Comparison of ENCODE assay signal across 1 cellular context in the genomic region with DNA sequence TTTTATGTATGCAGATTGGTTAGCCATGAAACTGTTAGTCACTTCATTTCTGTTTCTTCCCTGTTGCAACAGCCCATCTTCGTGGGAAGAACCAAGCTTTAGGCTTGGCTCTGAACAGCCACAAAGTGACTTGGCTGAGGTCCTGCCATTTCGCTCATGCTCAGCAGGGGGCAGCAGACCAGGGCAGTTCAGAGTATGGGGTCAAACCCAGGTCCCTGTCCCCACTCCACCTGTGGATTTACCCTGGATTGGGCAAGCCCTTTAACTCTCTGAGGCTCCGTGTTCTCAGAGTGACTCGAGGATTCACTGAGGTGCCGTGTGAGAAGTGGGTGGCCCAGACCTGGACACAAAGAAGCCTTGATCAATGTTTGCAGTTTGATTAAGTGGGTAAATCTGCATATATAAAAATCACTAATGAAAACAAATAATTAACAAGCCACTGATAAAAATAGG.
A peak's percentile ranks its signal among the peaks of the same experiment; 100 is the strongest.
TF ChIP-seq lines count a peak whose summit lies in the region.

No MANE protein-coding gene starts in this region.

TF ChIP-seq in HepG2, 621 proteins besides CTCF, POLR2A, EP300 and RAD21 (continued from another document and continues in another):
- peak; percentile 40 for TF ChIP-seq ZFP91 (CRISPR knock-in tag; IDR thresholded peaks at IDR 0.05; ENCODE audit: borderline replicate concordance)
- TF ChIP-seq ATM (IDR thresholded peaks at IDR 0.05; ENCODE audit: borderline replicate concordance), result no peak
- no peak for TF ChIP-seq ZFP41 (CRISPR knock-in tag; IDR thresholded peaks at IDR 0.05; ENCODE audit: borderline replicate concordance)
- TF ChIP-seq PRPF4 (IDR thresholded peaks at IDR 0.05; ENCODE audit: low read depth, low read length, poor library complexity, severe bottlenecking), result no peak
- 0 out of 2 replicates have a peak, but pooled peaks have one; percentile 27 for TF ChIP-seq SMAD3 (CRISPR knock-in tag; IDR thresholded peaks at IDR 0.05)
- TF ChIP-seq HDAC6 (IDR thresholded peaks at IDR 0.05; ENCODE audit: low read depth, low read length), result no peak
- no peak for TF ChIP-seq ZBTB43 (CRISPR knock-in tag; conservative IDR thresholded peaks at IDR 0.05)
- TF ChIP-seq MAFF (IDR thresholded peaks at IDR 0.05; ENCODE audit: low read depth, low read length), result no peak
- TF ChIP-seq PTBP1 (IDR thresholded peaks at IDR 0.05; ENCODE audit: low read depth, low read length, poor library complexity, severe bottlenecking), result no peak
- no peak for TF ChIP-seq ZFP37 (CRISPR knock-in tag; IDR thresholded peaks at IDR 0.05; ENCODE audit: borderline replicate concordance)
- TF ChIP-seq, protein P1, sequence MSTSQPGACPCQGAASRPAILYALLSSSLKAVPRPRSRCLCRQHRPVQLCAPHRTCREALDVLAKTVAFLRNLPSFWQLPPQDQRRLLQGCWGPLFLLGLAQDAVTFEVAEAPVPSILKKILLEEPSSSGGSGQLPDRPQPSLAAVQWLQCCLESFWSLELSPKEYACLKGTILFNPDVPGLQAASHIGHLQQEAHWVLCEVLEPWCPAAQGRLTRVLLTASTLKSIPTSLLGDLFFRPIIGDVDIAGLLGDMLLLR (CRISPR knock-in tag; IDR thresholded peaks at IDR 0.05), result no peak
- TF ChIP-seq KMT2A (CRISPR knock-in tag; IDR thresholded peaks at IDR 0.05), result peak; percentile 66; the same call in 1 of the 2 replicates
- no peak for TF ChIP-seq U2AF2 (IDR thresholded peaks at IDR 0.05; ENCODE audit: low read depth, low read length)
- TF ChIP-seq AHR (CRISPR knock-in tag; IDR thresholded peaks at IDR 0.05), result no peak
- no peak for TF ChIP-seq HNRNPUL1 (IDR thresholded peaks at IDR 0.05; ENCODE audit: low read depth, low read length)
- TF ChIP-seq CAMTA2 (CRISPR knock-in tag; IDR thresholded peaks at IDR 0.05; ENCODE audit: borderline replicate concordance), result no peak
- no peak for TF ChIP-seq ADNP (CRISPR knock-in tag; IDR thresholded peaks at IDR 0.05)
- peak; percentile 89 for TF ChIP-seq XRCC5 (optimal IDR thresholded peaks at IDR 0.05; ENCODE audit: low read length)
- no peak for TF ChIP-seq ZSCAN12 (CRISPR knock-in tag; IDR thresholded peaks at IDR 0.05)
- no peak for TF ChIP-seq EED (CRISPR knock-in tag; IDR thresholded peaks at IDR 0.05)
- no peak for TF ChIP-seq FOXC1 (CRISPR knock-in tag; IDR thresholded peaks at IDR 0.05; ENCODE audit: borderline replicate concordance)
- 0 out of 2 replicates have a peak, but pooled peaks have one; percentile 13 for TF ChIP-seq HOXA3 (CRISPR knock-in tag; IDR thresholded peaks at IDR 0.05)
- TF ChIP-seq TAF15 (IDR thresholded peaks at IDR 0.05; ENCODE audit: low read depth, low read length, poor library complexity, severe bottlenecking), result no peak
- no peak for TF ChIP-seq RFXANK (CRISPR knock-in tag; IDR thresholded peaks at IDR 0.05)
- no peak for TF ChIP-seq RFX3 (CRISPR knock-in tag; IDR thresholded peaks at IDR 0.05)
- TF ChIP-seq CERS6 (CRISPR knock-in tag; IDR thresholded peaks at IDR 0.05), result no peak
- TF ChIP-seq, protein P2, sequence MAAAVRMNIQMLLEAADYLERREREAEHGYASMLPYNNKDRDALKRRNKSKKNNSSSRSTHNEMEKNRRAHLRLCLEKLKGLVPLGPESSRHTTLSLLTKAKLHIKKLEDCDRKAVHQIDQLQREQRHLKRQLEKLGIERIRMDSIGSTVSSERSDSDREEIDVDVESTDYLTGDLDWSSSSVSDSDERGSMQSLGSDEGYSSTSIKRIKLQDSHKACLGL (CRISPR knock-in tag; IDR thresholded peaks at IDR 0.05), result no peak
- no peak for TF ChIP-seq MLLT10 (CRISPR knock-in tag; IDR thresholded peaks at IDR 0.05)
- no peak for TF ChIP-seq IRF1 (CRISPR knock-in tag; IDR thresholded peaks at IDR 0.05; ENCODE audit: low read depth)
- TF ChIP-seq FOXJ3 (CRISPR knock-in tag; IDR thresholded peaks at IDR 0.05; ENCODE audit: borderline replicate concordance), result no peak
- TF ChIP-seq TBP (CRISPR knock-in tag; IDR thresholded peaks at IDR 0.05), result no peak
- no peak for TF ChIP-seq NFYB (CRISPR knock-in tag; IDR thresholded peaks at IDR 0.05)
- no peak; the same call in 1 of the 2 replicates for TF ChIP-seq NR2C2 (CRISPR knock-in tag; IDR thresholded peaks at IDR 0.05; ENCODE audit: borderline replicate concordance)
- TF ChIP-seq ZNF253 (CRISPR knock-in tag; IDR thresholded peaks at IDR 0.05; ENCODE audit: borderline replicate concordance), result no peak
- TF ChIP-seq DR1 (CRISPR knock-in tag; IDR thresholded peaks at IDR 0.05), result 0 out of 2 replicates have a peak, but pooled peaks have one; percentile 47
- TF ChIP-seq, protein P3, sequence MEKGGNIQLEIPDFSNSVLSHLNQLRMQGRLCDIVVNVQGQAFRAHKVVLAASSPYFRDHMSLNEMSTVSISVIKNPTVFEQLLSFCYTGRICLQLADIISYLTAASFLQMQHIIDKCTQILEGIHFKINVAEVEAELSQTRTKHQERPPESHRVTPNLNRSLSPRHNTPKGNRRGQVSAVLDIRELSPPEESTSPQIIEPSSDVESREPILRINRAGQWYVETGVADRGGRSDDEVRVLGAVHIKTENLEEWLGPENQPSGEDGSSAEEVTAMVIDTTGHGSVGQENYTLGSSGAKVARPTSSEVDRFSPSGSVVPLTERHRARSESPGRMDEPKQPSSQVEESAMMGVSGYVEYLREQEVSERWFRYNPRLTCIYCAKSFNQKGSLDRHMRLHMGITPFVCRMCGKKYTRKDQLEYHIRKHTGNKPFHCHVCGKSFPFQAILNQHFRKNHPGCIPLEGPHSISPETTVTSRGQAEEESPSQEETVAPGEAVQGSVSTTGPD (CRISPR knock-in tag; IDR thresholded peaks at IDR 0.05), result no peak
- TF ChIP-seq ZNF124 (CRISPR knock-in tag; IDR thresholded peaks at IDR 0.05), result no peak
- no peak for TF ChIP-seq MTF1 (CRISPR knock-in tag; IDR thresholded peaks at IDR 0.05)
- TF ChIP-seq ZNF235 (CRISPR knock-in tag; IDR thresholded peaks at IDR 0.05; ENCODE audit: borderline replicate concordance), result 0 out of 2 replicates have a peak, but pooled peaks have one; percentile 40
- TF ChIP-seq CREB1 (IDR thresholded peaks at IDR 0.05), result no peak
- TF ChIP-seq CREB1 (CRISPR knock-in tag; IDR thresholded peaks at IDR 0.05), result no peak
- TF ChIP-seq ZNF652 (CRISPR knock-in tag; IDR thresholded peaks at IDR 0.05; ENCODE audit: borderline replicate concordance, low read depth), result no peak
- TF ChIP-seq WIZ (CRISPR knock-in tag; IDR thresholded peaks at IDR 0.05), result no peak
- no peak for TF ChIP-seq KDM6A (CRISPR knock-in tag; IDR thresholded peaks at IDR 0.05; ENCODE audit: low read depth)
- TF ChIP-seq CCDC6 (CRISPR knock-in tag; IDR thresholded peaks at IDR 0.05), result no peak
- TF ChIP-seq GPN1 (CRISPR knock-in tag; IDR thresholded peaks at IDR 0.05; ENCODE audit: borderline replicate concordance), result no peak
- no peak for TF ChIP-seq ZNF670 (CRISPR knock-in tag; IDR thresholded peaks at IDR 0.05; ENCODE audit: borderline replicate concordance)
- TF ChIP-seq KDM5B (CRISPR knock-in tag; IDR thresholded peaks at IDR 0.05; ENCODE audit: borderline replicate concordance), result peak; percentile 47; the same call in 1 of the 2 replicates
- TF ChIP-seq, protein P4, sequence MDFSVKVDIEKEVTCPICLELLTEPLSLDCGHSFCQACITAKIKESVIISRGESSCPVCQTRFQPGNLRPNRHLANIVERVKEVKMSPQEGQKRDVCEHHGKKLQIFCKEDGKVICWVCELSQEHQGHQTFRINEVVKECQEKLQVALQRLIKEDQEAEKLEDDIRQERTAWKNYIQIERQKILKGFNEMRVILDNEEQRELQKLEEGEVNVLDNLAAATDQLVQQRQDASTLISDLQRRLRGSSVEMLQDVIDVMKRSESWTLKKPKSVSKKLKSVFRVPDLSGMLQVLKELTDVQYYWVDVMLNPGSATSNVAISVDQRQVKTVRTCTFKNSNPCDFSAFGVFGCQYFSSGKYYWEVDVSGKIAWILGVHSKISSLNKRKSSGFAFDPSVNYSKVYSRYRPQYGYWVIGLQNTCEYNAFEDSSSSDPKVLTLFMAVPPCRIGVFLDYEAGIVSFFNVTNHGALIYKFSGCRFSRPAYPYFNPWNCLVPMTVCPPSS (IDR thresholded peaks at IDR 0.05), result no peak
- peak; percentile 67 for TF ChIP-seq TEAD3 (CRISPR knock-in tag; optimal IDR thresholded peaks at IDR 0.05; ENCODE audit: borderline replicate concordance)
- no peak for TF ChIP-seq RFX1 (IDR thresholded peaks at IDR 0.05)
- TF ChIP-seq ZNF879 (CRISPR knock-in tag; IDR thresholded peaks at IDR 0.05), result no peak
- TF ChIP-seq ARID2 (CRISPR knock-in tag; IDR thresholded peaks at IDR 0.05; ENCODE audit: borderline replicate concordance), result no peak
- no peak for TF ChIP-seq ZFP90 (CRISPR knock-in tag; IDR thresholded peaks at IDR 0.05; ENCODE audit: borderline replicate concordance)
- no peak for TF ChIP-seq NRL (CRISPR knock-in tag; IDR thresholded peaks at IDR 0.05; ENCODE audit: borderline replicate concordance)
- no peak for TF ChIP-seq ATF7 (IDR thresholded peaks at IDR 0.05)
- TF ChIP-seq ATF7 (CRISPR knock-in tag; IDR thresholded peaks at IDR 0.05), result no peak
- no peak for TF ChIP-seq ZBTB39 (CRISPR knock-in tag; IDR thresholded peaks at IDR 0.05)
